ENCODE assay signal across 21 cellular contexts in the genomic region with DNA sequence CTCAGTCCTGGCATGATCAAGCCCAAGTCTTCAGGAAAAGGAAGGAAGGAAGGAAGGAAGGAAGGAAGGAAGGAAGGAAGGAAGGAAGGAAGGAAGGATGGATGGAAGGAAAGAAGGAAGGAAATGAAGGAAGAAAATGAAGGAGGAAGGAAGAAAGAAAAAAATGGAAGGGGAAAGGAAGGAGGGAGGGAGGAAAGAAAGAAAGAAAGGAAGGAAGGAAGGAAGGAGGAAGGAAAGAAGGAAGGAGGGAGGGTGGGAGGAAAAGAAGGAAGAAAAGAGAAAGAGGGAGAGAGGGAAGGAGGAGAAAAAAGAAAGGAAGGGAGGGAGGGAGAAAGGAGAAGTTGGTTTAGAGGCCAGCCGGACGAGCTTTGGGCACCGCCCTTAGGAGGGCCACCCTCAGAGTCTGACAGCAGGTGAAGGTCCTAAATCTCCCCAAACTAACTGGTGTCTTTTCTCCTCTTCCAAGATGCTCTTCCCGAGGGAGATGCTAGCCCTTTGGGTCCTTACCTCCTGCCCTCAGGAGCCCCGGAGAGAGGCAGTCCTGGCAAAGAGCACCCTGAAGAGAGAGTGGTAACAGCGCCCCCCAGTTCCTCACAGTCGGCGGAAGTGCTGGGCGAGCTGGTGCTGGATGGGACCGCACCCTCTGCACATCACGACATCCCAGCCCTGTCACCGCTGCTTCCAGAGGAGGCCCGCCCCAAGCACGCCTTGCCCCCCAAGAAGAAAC.
DNase-seq lines count a peak whose midpoint lies in the region; ATAC-seq, FAIRE-seq and TF ChIP-seq lines count a peak whose summit lies in the region.
"Had no signal": no experiment of that assay in that cellular context is flagged by ENCODE, and none has a peak within 500 bp of the region (broad histone marks: within the 10 kb centered on the region; RNA-seq: fewer than 3 reads in every experiment).

No MANE protein-coding gene starts in this region.

- H3K4me1 Mint-ChIP-seq in activated CD8-positive, alpha-beta memory T cell treated with anti-CD3 and anti-CD28 coated beads, Interleukin-2, amount 10 ng/mL, durations not matched to agents 7 days and 5 days, result peaks cover 25% of the 10 kb centered on the region

- H3K27ac Mint-ChIP-seq in activated CD8-positive, alpha-beta memory T cell treated with anti-CD3 and anti-CD28 coated beads, Interleukin-2, amount 10 ng/mL, durations not matched to agents 7 days and 5 days, result no peak overlapping the region
- H3K27ac Mint-ChIP-seq: CD4-positive, CD25-positive, alpha-beta regulatory T cell; CD8-positive, alpha-beta memory T cell; HFFc6 had no signal

- no peak overlapping the region for H4K91ac ChIP-seq in H1 (replicated peaks; ENCODE audit: insufficient read length, low read length)

- H3K4me3 Mint-ChIP-seq in activated CD8-positive, alpha-beta memory T cell treated with anti-CD3 and anti-CD28 coated beads, Interleukin-2, amount 10 ng/mL, durations not matched to agents 7 days and 5 days, result no peak overlapping the region
- H3K4me3 Mint-ChIP-seq: CD4-positive, CD25-positive, alpha-beta regulatory T cell; CD8-positive, alpha-beta memory T cell; HFFc6 had no signal

- H2BK120ac ChIP-seq in H1 (replicated peaks; ENCODE audit: low read depth, low read length), result no peak overlapping the region

- CTCF ChIA-PET in HEK293 (lab: Yijun Ruan, JAX) (interaction anchor here (0.6 kb wide), 1 partner anchor 120 kb away, joined by 5 read pairs; no protein-coding TSS in a partner anchor), H1 (lab: Charles Lee; ENCODE audit: partially characterized antibody) (interaction anchor here (0.7 to 4.4 kb wide), 6 partner anchors 16 to 120 kb away, joined by 3 to 21 read pairs (median 4); no protein-coding TSS in a partner anchor)
- CTCF ChIA-PET in activated CD8-positive, alpha-beta memory T cell treated with anti-CD3 and anti-CD28 coated beads, Interleukin-2, amount 10 ng/mL, durations not matched to agents 7 days and 5 days (lab: Charles Lee), result no interaction called here

- TF ChIP-seq POLR2A in H1 (IDR thresholded peaks at IDR 0.05; ENCODE audit: control extremely low read depth in 1 of 2, low read depth in 2 of 2, low read length in 2 of 2), result no peak
- no peak for TF ChIP-seq POLR2A in testis (IDR thresholded peaks at IDR 0.05)

- H3K27me3 ChIP-seq in BLaER1 treated with 17β-estradiol and CSF1 and Interleukin-3, amounts not matched to agents 10 nM and 100 nM, result no peaks in the 10 kb centered on the region
- no peaks in the 10 kb centered on the region for H3K27me3 ChIP-seq in H1 (replicated peaks in 1 of 4; ENCODE audit: control insufficient read depth in 3 of 4, extremely low read depth in 1 of 4, insufficient read depth in 3 of 4, low read length in 3 of 4)
- H3K27me3 ChIP-seq in testis, result no peaks in the 10 kb centered on the region

- intact Hi-C loops in testis (cut with DNase I; ENCODE audit: low total_unique reads), result no loop called here

- no peak overlapping the region for H3K9ac ChIP-seq in BLaER1 treated with 17β-estradiol and CSF1 and Interleukin-3, amounts not matched to agents 10 nM and 100 nM
- no peak overlapping the region for H3K9ac ChIP-seq in H1 (replicated peaks in 1 of 4; ENCODE audit: extremely low read depth in 1 of 4, low read depth in 3 of 4, low read length in 3 of 4)

- peak overlapping the region in 4 of 11 experiments; percentile 12 to 81 (median 42); a peak in 5 of 22 replicates for H3K27ac ChIP-seq in BLaER1 treated with 17β-estradiol and CSF1 and Interleukin-3, amounts not matched to agents 10 nM and 100 nM
- H3K27ac ChIP-seq in HEK293 (ENCODE audit: extremely low read depth, low read depth, low read length) (no peak overlapping the region), H1 (ENCODE audit: low read depth, low read length) (no peak overlapping the region), testis (no peak overlapping the region)
- H3K27ac ChIP-seq: HL-60 had no signal

- no peaks in the 10 kb centered on the region for H3K36me3 ChIP-seq in BLaER1 treated with 17β-estradiol and CSF1 and Interleukin-3, amounts not matched to agents 10 nM and 100 nM
- no peaks in the 10 kb centered on the region for H3K36me3 ChIP-seq in HEK293 (ENCODE audit: control insufficient read depth in 2 of 2, insufficient read depth in 1 of 2, low read length in 2 of 2)
- no peaks in the 10 kb centered on the region for H3K36me3 ChIP-seq in H1 (ENCODE audit: control insufficient read depth in 2 of 4, insufficient read depth in 4 of 4, low read length in 3 of 4)
- H3K36me3 ChIP-seq in testis (ENCODE audit: low read depth, missing control alignments), result no peaks in the 10 kb centered on the region

- no peak overlapping the region for H3K14ac ChIP-seq in H1 (ENCODE audit: insufficient read length)

- no peak overlapping the region for H2AFZ ChIP-seq in H1 (ENCODE audit: low read length)

- H3K18ac ChIP-seq in H1 (ENCODE audit: extremely low read depth, low read length), result no peak overlapping the region

- no peaks in the 10 kb centered on the region for H3K79me1 ChIP-seq in H1 (ENCODE audit: low read depth, low read length)

- no peaks in the 10 kb centered on the region for H4K20me1 ChIP-seq in BLaER1 treated with 17β-estradiol and CSF1 and Interleukin-3, amounts not matched to agents 10 nM and 100 nM
- no peaks in the 10 kb centered on the region for H4K20me1 ChIP-seq in H1 (replicated peaks in 1 of 2; ENCODE audit: control insufficient read depth in 1 of 2, insufficient read depth in 2 of 2, low read length in 2 of 2)

- peak overlapping the region; percentile 68; the same call in 1 of the 2 replicates for H2BK12ac ChIP-seq in H1 (ENCODE audit: low read depth, low read length)

- WGBS in H1 (ENCODE audit: extremely low coverage in 1 of 2, insufficient coverage in 1 of 2, insufficient read length in 1 of 2, insufficient replicate concordance in 2 of 2, low coverage in 1 of 2, low lambda C conversion rate in 2 of 2, missing lambda C conversion rate in 1 of 2), 2 experiments, result 85% methylated on average over 14 of the region's 14 CpGs; no CpG with 5 or more reads in 1 of the 2 experiments
- 71 to 76% methylated on average over 8 to 14 of the region's 14 CpGs for WGBS in testis, 2 donors

- TF ChIP-seq EP300 in H1 (IDR thresholded peaks at IDR 0.05; ENCODE audit: borderline replicate concordance in 1 of 2, low read depth in 2 of 2, low read length in 2 of 2), result no peak

- FAIRE-seq in H1 (lab: Jason Lieb, UNC) (no peak), D721Med (lab: Jason Lieb, UNC) (no peak)
- FAIRE-seq: GM12892, GM18507 had no signal

- no peak for TF ChIP-seq CTCF in HEK293 (tag by site-specific recombination; IDR thresholded peaks at IDR 0.05)
- TF ChIP-seq CTCF in H1 (IDR thresholded peaks at IDR 0.05; ENCODE audit: control extremely low read depth in 1 of 3, insufficient read depth in 1 of 3, low read depth in 1 of 3, low read length in 3 of 3), result peak in 1 of 3 experiments; percentile 26; a peak in 1 of 4 replicates
- TF ChIP-seq CTCF in testis (IDR thresholded peaks at IDR 0.05), result no peak
- TF ChIP-seq CTCF in D721Med (IDR thresholded peaks at IDR 0.05; ENCODE audit: insufficient read depth, missing control alignments), result no peak

- no peak for DNase-seq in H1 (ENCODE audit: low read depth in 1 of 2, low spot score in 2 of 2)
- no peak for DNase-seq in activated CD8-positive, alpha-beta memory T cell treated with anti-CD3 and anti-CD28 coated beads, Interleukin-2, amount 10 ng/mL, durations not matched to agents 7 days and 5 days
- DNase-seq in testis, result no peak
- DNase-seq in NCI-H146 (lab: John Stamatoyannopoulos, UW), result no peak
- no peak for DNase-seq in D721Med (ENCODE audit: insufficient read length, low spot score)
- DNase-seq: 8988T; C1 segment of cervical spinal cord; Caco-2; CD4-positive, CD25-positive, alpha-beta regulatory T cell; CD8-positive, alpha-beta memory T cell; DMS153; DMS79; GDM1; GOT3; HCEC 1CT; HFFc6 had no signal

- H3K27me3 Mint-ChIP-seq in activated CD8-positive, alpha-beta memory T cell treated with anti-CD3 and anti-CD28 coated beads, Interleukin-2, amount 10 ng/mL, durations not matched to agents 7 days and 5 days, result peaks cover 12% of the 10 kb centered on the region

- ATAC-seq in activated CD8-positive, alpha-beta memory T cell treated with anti-CD3 and anti-CD28 coated beads, Interleukin-2, amount 10 ng/mL, durations not matched to agents 7 days and 5 days, result no peak

- H3K4ac ChIP-seq in H1 (replicated peaks; ENCODE audit: insufficient read length, low read depth, low read length), result no peak overlapping the region

- no peak overlapping the region for H2BK15ac ChIP-seq in H1 (ENCODE audit: low read length)

- H4K8ac ChIP-seq in H1 (ENCODE audit: extremely low read depth, insufficient read depth, low read length), result no peak overlapping the region

- peak overlapping the region in 7 of 11 experiments; percentile 7 to 90 (median 29); a peak in 10 of 22 replicates for H3K4me2 ChIP-seq in BLaER1 treated with 17β-estradiol and CSF1 and Interleukin-3, amounts not matched to agents 10 nM and 100 nM
- H3K4me2 ChIP-seq in H1 (ENCODE audit: insufficient read depth in 1 of 2, low read depth in 2 of 2, low read length in 2 of 2), result no peak overlapping the region

- H2BK5ac ChIP-seq in H1 (ENCODE audit: low read depth, low read length), result no peak overlapping the region

- peaks cover 2% of the 10 kb centered on the region for H3K36me3 Mint-ChIP-seq in activated CD8-positive, alpha-beta memory T cell treated with anti-CD3 and anti-CD28 coated beads, Interleukin-2, amount 10 ng/mL, durations not matched to agents 7 days and 5 days
- H3K36me3 Mint-ChIP-seq: CD4-positive, CD25-positive, alpha-beta regulatory T cell; CD8-positive, alpha-beta memory T cell had no signal

- H2BK20ac ChIP-seq in H1 (ENCODE audit: low read length), result no peak overlapping the region

- H2AK5ac ChIP-seq in H1 (ENCODE audit: low read depth, low read length), result no peak overlapping the region

- no peaks in the 10 kb centered on the region for H3K9me3 ChIP-seq in BLaER1 treated with 17β-estradiol and CSF1 and Interleukin-3, amounts not matched to agents 10 nM and 100 nM (replicated peaks in 1 of 11)
- no peaks in the 10 kb centered on the region for H3K9me3 ChIP-seq in HEK293 (ENCODE audit: control insufficient read depth, insufficient read depth, low read depth, low read length)
- H3K9me3 ChIP-seq in H1 (ENCODE audit: insufficient read depth in 2 of 2, low read depth in 1 of 2, low read length in 1 of 2), result no peaks in the 10 kb centered on the region
- H3K9me3 ChIP-seq in testis, result no peaks in the 10 kb centered on the region
- H3K9me3 ChIP-seq: Caco-2 had no signal

- no peak overlapping the region for H3K4me3 ChIP-seq in BLaER1 treated with 17β-estradiol and CSF1 and Interleukin-3, amounts not matched to agents 10 nM and 100 nM
- H3K4me3 ChIP-seq in HEK293 (ENCODE audit: low read depth, low read length), result no peak overlapping the region
- no peak overlapping the region for H3K4me3 ChIP-seq in H1 (ENCODE audit: extremely low read depth in 1 of 4, insufficient read depth in 2 of 4, low read depth in 3 of 4, low read length in 4 of 4)
- H3K4me3 ChIP-seq in testis, result no peak overlapping the region

- H3K23ac ChIP-seq in H1 (ENCODE audit: insufficient read length), result no peak overlapping the region

- no peaks in the 10 kb centered on the region for H3K9me3 Mint-ChIP-seq in activated CD8-positive, alpha-beta memory T cell treated with anti-CD3 and anti-CD28 coated beads, Interleukin-2, amount 10 ng/mL, durations not matched to agents 7 days and 5 days (ENCODE audit: low read depth)
- H3K9me3 Mint-ChIP-seq: CD8-positive, alpha-beta memory T cell; HFFc6 had no signal

- peaks cover 27 to 91% (median 75%) of the 10 kb centered on the region in 10 experiments for H3K4me1 ChIP-seq in BLaER1 treated with 17β-estradiol and CSF1 and Interleukin-3, amounts not matched to agents 10 nM and 100 nM
- H3K4me1 ChIP-seq in HEK293 (ENCODE audit: control insufficient read depth, insufficient read depth, low read length) (no peaks in the 10 kb centered on the region), H1 (replicated peaks in 1 of 4; ENCODE audit: control insufficient read depth in 3 of 4, insufficient read depth in 4 of 4, low read length in 3 of 4) (peaks cover 7 to 13% (median 10%) of the 10 kb centered on the region in 4 experiments; a peak in 4 of 7 replicates), testis (no peaks in the 10 kb centered on the region)
- H3K4me1 ChIP-seq: Caco-2 had no signal

- POLR2A ChIA-PET in HEK293 (lab: Yijun Ruan, JAX), result no interaction called here
- POLR2A ChIA-PET in H1 (lab: Charles Lee; ENCODE audit: partially characterized antibody), result interaction anchor here (0.6 to 0.7 kb wide), 2 partner anchors 33 to 275 kb away, joined by 3 to 5 read pairs; no protein-coding TSS in a partner anchor

- no peaks in the 10 kb centered on the region for H3K79me2 ChIP-seq in H1 (ENCODE audit: control insufficient read depth in 1 of 2, insufficient read depth in 2 of 2, low read length in 2 of 2)

- H4K5ac ChIP-seq in H1 (ENCODE audit: insufficient read length, low read depth, low read length), result no peak overlapping the region

- no peak overlapping the region for H3K56ac ChIP-seq in H1 (replicated peaks; ENCODE audit: insufficient read length, low read depth, low read length)

- no peak; a peak in 1 of 4 replicates for TF ChIP-seq RAD21 in H1 (IDR thresholded peaks at IDR 0.05 in 1 of 2, conservative IDR thresholded peaks at IDR 0.05 in 1 of 2; ENCODE audit: low read depth in 2 of 2, low read length in 2 of 2)

- peaks cover 2% of the 10 kb centered on the region; the same call in 1 of the 2 replicates for H3K23me2 ChIP-seq in H1 (ENCODE audit: low read depth, low read length)

Comparison
In these comparisons a context has a peak if more than half of its experiments do, and no peak if none do; other contexts are left out.
1. H3K4me2 ChIP-seq: peak in BLaER1 treated with 17β-estradiol and CSF1 and Interleukin-3, amounts not matched to agents 10 nM and 100 nM (7 of 11); none in H1 (0 of 2).